ENCODE assay signal across 11 cellular contexts in genomic region chr12:111359231-111359913, GRCh38. TPM values are rescaled to one million over a fixed set of nuclear protein-coding genes. Genes with fewer than 3 reads are reported as not detected.
DNase-seq lines count a peak whose midpoint lies in the region; ATAC-seq and TF ChIP-seq lines count a peak whose summit lies in the region.
"Had no signal": no experiment of that assay in that cellular context is flagged by ENCODE, and none has a peak within 500 bp of the region (broad histone marks: within the 10 kb centered on the region; RNA-seq: fewer than 3 reads in every experiment).

No MANE protein-coding gene starts in this region.

- no peak for ATAC-seq in activated B cell treated with CpG ODN at 0.5 μM for 24 hours (ENCODE audit: low read depth)
- ATAC-seq in psoas muscle, result no peak
- ATAC-seq in CD4-positive, alpha-beta T cell (ENCODE audit: poor library complexity), result no peak
- ATAC-seq in GM21619 (IDR thresholded peaks at IDR 0.05; ENCODE audit: unreplicated experiment), result no peak
- ATAC-seq: T-cell had no signal

- H3K36me3 Mint-ChIP-seq in activated B cell treated with CpG ODN at 0.5 μM for 24 hours (ENCODE audit: low read depth), result no peaks in the 10 kb centered on the region
- H3K36me3 Mint-ChIP-seq in endodermal cell (ENCODE audit: low read depth), result peaks cover 2% of the 10 kb centered on the region
- no peaks in the 10 kb centered on the region for H3K36me3 Mint-ChIP-seq in CD4-positive, alpha-beta T cell (ENCODE audit: low read depth)

- in situ Hi-C loops in KBM-7 (cut with MboI; ENCODE audit: low pct_unique_long_range_greater_than_20kb, low sequenced_read_pairs), result no loop called here

- WGBS in endodermal cell (ENCODE audit: insufficient coverage in 1 of 2, insufficient read length in 1 of 2), 2 experiments, result 94 to 96% methylated on average over 9 to 11 of the region's 11 CpGs
- 18 to 33% (median 26%) methylated on average over 11 of the region's 11 CpGs for WGBS in psoas muscle, 3 donors

- H3K27ac Mint-ChIP-seq in activated B cell treated with CpG ODN at 0.5 μM for 24 hours, result peak overlapping the region; percentile 21
- no peak overlapping the region for H3K27ac Mint-ChIP-seq in endodermal cell
- no peak overlapping the region for H3K27ac Mint-ChIP-seq in CD4-positive, alpha-beta T cell
- H3K27ac Mint-ChIP-seq: T-cell had no signal

- H3K36me3 ChIP-seq in endodermal cell (ENCODE audit: control insufficient read depth, insufficient read depth, low read length) (no peaks in the 10 kb centered on the region), psoas muscle (ENCODE audit: insufficient read depth in 1 of 2, low read depth in 1 of 2) (peaks cover 4 to 6% of the 10 kb centered on the region in 2 donors)

- no peaks in the 10 kb centered on the region for H3K9me3 ChIP-seq in endodermal cell (ENCODE audit: control insufficient read depth, low read length)
- H3K9me3 ChIP-seq in psoas muscle, result no peaks in the 10 kb centered on the region
- H3K9me3 ChIP-seq in CD4-positive, alpha-beta T cell (ENCODE audit: control insufficient read depth, low read length), result no peaks in the 10 kb centered on the region
- H3K9me3 ChIP-seq: testis had no signal

- H3K4me3 ChIP-seq in endodermal cell (ENCODE audit: low read length), result no peak overlapping the region
- H3K4me3 ChIP-seq in psoas muscle, result no peak overlapping the region
- H3K4me3 ChIP-seq: testis had no signal

- H3K27ac ChIP-seq in endodermal cell (ENCODE audit: low read depth, low read length) (peak overlapping the region; percentile 13), psoas muscle (no peak overlapping the region)
- no peak overlapping the region for H3K27ac ChIP-seq in CD4-positive, alpha-beta T cell (ENCODE audit: low read depth, low read length)
- H3K27ac ChIP-seq: testis had no signal

- H3K9ac ChIP-seq in endodermal cell (ENCODE audit: extremely low read depth, low read length, poor library complexity, severe bottlenecking), result no peak overlapping the region

- H3K4me1 ChIP-seq in endodermal cell (ENCODE audit: control insufficient read depth, insufficient read depth, low read length) (peaks cover 3% of the 10 kb centered on the region), psoas muscle (peaks cover 9% of the 10 kb centered on the region)

- CTCF ChIA-PET in activated B cell treated with CpG ODN at 0.5 μM for 24 hours (lab: Charles Lee), result interaction anchor here (2.1 kb wide), 1 partner anchor 38 kb away, joined by 8 read pairs; no protein-coding TSS in a partner anchor
- CTCF ChIA-PET in CD4-positive, alpha-beta T cell (lab: Charles Lee), result no interaction called here

- H3K27me3 Mint-ChIP-seq in activated B cell treated with CpG ODN at 0.5 μM for 24 hours (no peaks in the 10 kb centered on the region), endodermal cell (ENCODE audit: insufficient read depth) (no peaks in the 10 kb centered on the region)
- H3K27me3 Mint-ChIP-seq in CD4-positive, alpha-beta T cell, result peaks cover 10% of the 10 kb centered on the region

- intact Hi-C loops in activated B cell treated with CpG ODN at 0.5 μM for 24 hours (cut with micrococcal nuclease), result loop anchor here (5.0 kb wide), 1 partner anchor 1077 kb away; the partner anchor contains the start of gene ATP2A2
- intact Hi-C loops in psoas muscle (cut with DNase I), result no loop called here
- intact Hi-C loops in CD4-positive, alpha-beta T cell (cut with DNase I, micrococcal nuclease), result no loop called here

- POLR2A ChIA-PET in activated B cell treated with CpG ODN at 0.5 μM for 24 hours (lab: Charles Lee), result interaction anchor here (0.7 to 1.1 kb wide), 2 partner anchors 9 to 291 kb away, joined by 3 read pairs; partner anchors contain the start of gene PHETA1
- POLR2A ChIA-PET in CD4-positive, alpha-beta T cell (lab: Charles Lee), result no interaction called here

- H3K4me3 Mint-ChIP-seq in activated B cell treated with CpG ODN at 0.5 μM for 24 hours (no peak overlapping the region), endodermal cell (no peak overlapping the region)
- H3K4me3 Mint-ChIP-seq in CD4-positive, alpha-beta T cell, result no peak overlapping the region
- H3K4me3 Mint-ChIP-seq: T-cell had no signal

- H3K4me1 Mint-ChIP-seq in activated B cell treated with CpG ODN at 0.5 μM for 24 hours (peaks cover 79% of the 10 kb centered on the region), endodermal cell (peaks cover under 1% of the 10 kb centered on the region)
- H3K4me1 Mint-ChIP-seq in CD4-positive, alpha-beta T cell (ENCODE audit: low read depth), result no peaks in the 10 kb centered on the region

- no peaks in the 10 kb centered on the region for H3K27me3 ChIP-seq in endodermal cell (ENCODE audit: control insufficient read depth, insufficient read depth, low read length, poor library complexity, severe bottlenecking)
- peaks cover 0 to 2% (median 2%) of the 10 kb centered on the region in 3 donors for H3K27me3 ChIP-seq in psoas muscle (ENCODE audit: insufficient read depth in 3 of 3, low read length in 2 of 3)
- H3K27me3 ChIP-seq in CD4-positive, alpha-beta T cell (ENCODE audit: control insufficient read depth, insufficient read depth, low read length), result no peaks in the 10 kb centered on the region
- H3K27me3 ChIP-seq: testis had no signal

- DNase-seq in KBM-7 (peak; percentile 50), activated B cell treated with CpG ODN at 0.5 μM for 24 hours (no peak), endodermal cell (no peak), psoas muscle (no peak), DMS79 (lab: John Stamatoyannopoulos, UW) (no peak)
- peak; percentile 58 to 63 for DNase-seq in stimulated activated CD8-positive, alpha-beta memory T cell treated with anti-CD3 and anti-CD28 coated beads, Interleukin-15, amount 100 ng/mL, for 48 hours (ENCODE audit: low read depth in 2 of 2)
- no peak for DNase-seq in CD4-positive, alpha-beta T cell
- DNase-seq: NCI-H446 treated with DMSO at 0.1 percent for 48 hours, testis had no signal

- TF ChIP-seq CTCF in activated B cell treated with CpG ODN at 0.5 μM for 24 hours (IDR thresholded peaks at IDR 0.05), result no peak
- TF ChIP-seq CTCF in endodermal cell (conservative IDR thresholded peaks at IDR 0.05), result no peak
- TF ChIP-seq CTCF in psoas muscle (IDR thresholded peaks at IDR 0.05), result no peak
- no peak for TF ChIP-seq CTCF in CD4-positive, alpha-beta T cell (IDR thresholded peaks at IDR 0.05)

- H3K9me3 Mint-ChIP-seq in activated B cell treated with CpG ODN at 0.5 μM for 24 hours (no peaks in the 10 kb centered on the region), endodermal cell (no peaks in the 10 kb centered on the region)
- H3K9me3 Mint-ChIP-seq in CD4-positive, alpha-beta T cell, result no peaks in the 10 kb centered on the region
- H3K9me3 Mint-ChIP-seq: T-cell had no signal

RNA-seq across cellular contexts. Expression of gene PHETA1, which starts 9.5 kb away (rescaled TPM):
- 1.6 and 2.0 TPM in 2 replicates for total RNA-seq in activated B cell treated with CpG ODN at 0.5 μM for 24 hours
- total RNA-seq in endodermal cell, result 10 to 100 TPM; 15.0 to 19.2 TPM
- polyA plus RNA-seq in endodermal cell (2013, experiment 1 of 2), result 11.7 TPM
- 11.6 TPM for polyA plus RNA-seq in endodermal cell (2013, experiment 2 of 2)
- 1 to 10 TPM; 5.3 to 7.0 (median 6.1) TPM for total RNA-seq in psoas muscle
- polyA plus RNA-seq in psoas muscle, result 10 to 100 TPM in 1 of 3 donors, 1 to 10 TPM in 2; 7.6 to 19.9 (median 8.2) TPM
- 1 to 10 TPM; 1.3 to 1.7 TPM for total RNA-seq in CD4-positive, alpha-beta T cell

RNA-seq across cellular contexts. Expression of gene SH2B3, which starts 46.4 kb away (rescaled TPM):
- total RNA-seq in activated B cell treated with CpG ODN at 0.5 μM for 24 hours (46.7 and 50.7 TPM in 2 replicates), endodermal cell (1 to 10 TPM; 6.8 to 6.9 TPM), psoas muscle (10 to 100 TPM; 10.5 to 25.0 (median 13.2) TPM)
- polyA plus RNA-seq in endodermal cell (2013, experiment 1 of 2), result 6.2 TPM
- 5.0 TPM for polyA plus RNA-seq in endodermal cell (2013, experiment 2 of 2)
- polyA plus RNA-seq in psoas muscle, result 10 to 100 TPM in 1 of 3 donors, 1 to 10 TPM in 2; 4.4 to 22.0 (median 6.4) TPM
- total RNA-seq in CD4-positive, alpha-beta T cell, result 10 to 100 TPM; 42.3 to 46.4 TPM

Comparison
In these comparisons a context has a peak if more than half of its experiments do, and no peak if none do; other contexts are left out.
1. DNase-seq: peak in KBM-7 (single experiment) and stimulated activated CD8-positive, alpha-beta memory T cell treated with anti-CD3 and anti-CD28 coated beads, Interleukin-15, amount 100 ng/mL, for 48 hours (2 of 2); none in activated B cell treated with CpG ODN at 0.5 μM for 24 hours (single experiment), endodermal cell (single experiment), psoas muscle (0 of 2), DMS79 (single experiment) and CD4-positive, alpha-beta T cell (0 of 10).